Comparison of ENCODE assay signal across 8 cellular contexts in genomic region chr6:28848756-28849155, GRCh38.
A peak's percentile ranks its signal among the peaks of the same experiment; 100 is the strongest.
DNase-seq lines count a peak whose midpoint lies in the region; ATAC-seq and TF ChIP-seq lines count a peak whose summit lies in the region.
"Not testable (repeated sequence)": the region's sequence is repeated elsewhere in the genome, so short reads cannot be mapped to it uniquely, and the experiment has no call there.

No MANE protein-coding gene starts in this region.

- not testable (repeated sequence) for H3K79me2 ChIP-seq in PC-9 (ENCODE audit: low read depth)

- H3K4me1 Mint-ChIP-seq in WTC11; naive thymus-derived CD8-positive, alpha-beta T cell: not testable (repeated sequence)

- H3F3A ChIP-seq in PC-9 (ENCODE audit: insufficient read depth, low read depth): not testable (repeated sequence)

- not testable (repeated sequence) for H3K36me3 Mint-ChIP-seq in WTC11; naive thymus-derived CD8-positive, alpha-beta T cell

- not testable (repeated sequence) for H3K9me3 ChIP-seq in ES-I3 (ENCODE audit: control insufficient read depth, insufficient read depth, low read length); PC-9 (ENCODE audit: insufficient read depth, low read depth); upper lobe of right lung

- peak overlapping the region; percentile 59 for H3K4me2 ChIP-seq in PC-9

- TF ChIP-seq CTCF in PC-9 (conservative IDR thresholded peaks at IDR 0.05): peak; percentile 37; the same call in 1 of the 2 replicates
- TF ChIP-seq CTCF in WTC11 (IDR thresholded peaks at IDR 0.05): peak; percentile 33; the same call in 1 of the 2 replicates
- TF ChIP-seq CTCF in upper lobe of right lung (IDR thresholded peaks at IDR 0.05): peak; percentile 16

- H3K27me3 ChIP-seq in PC-9 (ENCODE audit: insufficient read depth, low read depth): not testable (repeated sequence)
- peaks cover 12% of the 10 kb centered on the region for H3K27me3 ChIP-seq in upper lobe of right lung

- H4K20me1 ChIP-seq in PC-9 (ENCODE audit: insufficient read depth): not testable (repeated sequence)

- not testable (repeated sequence) for H2AFZ ChIP-seq in PC-9

- H3K27ac ChIP-seq in PC-9, upper lobe of right lung: not testable (repeated sequence)

- not testable (repeated sequence) for BruUV-seq in PC-9 (replicated peaks; lab: Mats Ljungman, UMichigan)

- not testable (repeated sequence) for H3K9me2 ChIP-seq in PC-9 (ENCODE audit: insufficient read depth)

- DNase-seq in KBM-7 (peak; percentile 37), WTC11 (ENCODE audit: low spot score) (peak; percentile 71)
- DNase-seq in PC-9, upper lobe of right lung: not testable (repeated sequence)
- DNase-seq in activated T-cell treated with anti-CD3 and anti-CD28 coated beads, Interleukin-2, amount 50 U/mL, for 1 hour: peak; percentile 63
- DNase-seq in central memory CD4-positive, alpha-beta T cell: peak; percentile 50
- peak; percentile 9 to 86 (median 59) for DNase-seq in naive thymus-derived CD8-positive, alpha-beta T cell

- H3K4me3 ChIP-seq in PC-9, upper lobe of right lung: not testable (repeated sequence)

- in situ Hi-C loops in KBM-7 (cut with MboI; ENCODE audit: low pct_unique_long_range_greater_than_20kb, low sequenced_read_pairs): not testable (repeated sequence)

- CTCF ChIA-PET in PC-9 (lab: Charles Lee): not testable (repeated sequence)
- CTCF ChIA-PET in WTC11 (lab: Charles Lee): interaction anchor here (0.6 to 2.7 kb wide), 15 partner anchors 7 to 136 kb away, joined by 3 to 22 read pairs (median 4); partner anchors contain the start of gene TRIM27

- peaks cover 15% of the 10 kb centered on the region for H3K9me3 Mint-ChIP-seq in WTC11
- not testable (repeated sequence) for H3K9me3 Mint-ChIP-seq in naive thymus-derived CD8-positive, alpha-beta T cell

- POLR2A ChIA-PET in PC-9 (lab: Charles Lee; ENCODE audit: unreplicated experiment); WTC11 (lab: Charles Lee): not testable (repeated sequence)
- POLR2A ChIA-PET in naive thymus-derived CD8-positive, alpha-beta T cell (lab: Charles Lee): interaction anchor here (0.6 to 3.1 kb wide), 7 partner anchors 13 to 167 kb away, joined by 3 to 11 read pairs (median 5); partner anchors contain the start of gene TRIM27

- H3K27ac Mint-ChIP-seq in WTC11: not testable (repeated sequence)
- peak overlapping the region in 3 of 10 donors; percentile 18 to 52 (median 24) for H3K27ac Mint-ChIP-seq in naive thymus-derived CD8-positive, alpha-beta T cell

- H3K9ac ChIP-seq in ES-I3 (ENCODE audit: low read depth, low read length): peak overlapping the region; percentile 68; the same call in 1 of the 2 replicates

- H3K4me3 Mint-ChIP-seq in WTC11: peak overlapping the region; percentile 62
- H3K4me3 Mint-ChIP-seq in naive thymus-derived CD8-positive, alpha-beta T cell: not testable (repeated sequence)

- peak; percentile 81 for ATAC-seq in WTC11
- peak in 1 of 2 donors; percentile 44 for ATAC-seq in naive thymus-derived CD8-positive, alpha-beta T cell
- not testable (repeated sequence) for ATAC-seq in upper lobe of right lung

- H3K4me1 ChIP-seq in ES-I3 (ENCODE audit: insufficient read depth, low read length); PC-9 (replicated peaks; ENCODE audit: insufficient read depth); upper lobe of right lung: not testable (repeated sequence)

- H3K36me3 ChIP-seq in ES-I3 (ENCODE audit: insufficient read depth, low read length); PC-9 (ENCODE audit: low read depth); upper lobe of right lung: not testable (repeated sequence)

- intact Hi-C loops in PC-9 (cut with micrococcal nuclease; ENCODE audit: unreplicated experiment); upper lobe of right lung (cut with DNase I): not testable (repeated sequence)

- peaks cover 42% of the 10 kb centered on the region for H3K27me3 Mint-ChIP-seq in WTC11 (ENCODE audit: low read depth)
- peaks cover 0 to 22% (median 7%) of the 10 kb centered on the region in 5 donors for H3K27me3 Mint-ChIP-seq in naive thymus-derived CD8-positive, alpha-beta T cell
